21 cellular contexts compared by ENCODE assay signal in genomic region chr15:78192826-78193594, GRCh38. TPM values are rescaled to one million over a fixed set of nuclear protein-coding genes. Genes with fewer than 3 reads are reported as not detected.
DNase-seq lines count a peak whose midpoint lies in the region; ATAC-seq and TF ChIP-seq lines count a peak whose summit lies in the region.
"Had no signal": no experiment of that assay in that cellular context is flagged by ENCODE, and none has a peak within 500 bp of the region (broad histone marks: within the 10 kb centered on the region; RNA-seq: fewer than 3 reads in every experiment).

No MANE protein-coding gene starts in this region.

- H3K4me1 ChIP-seq in RWPE2 (ENCODE audit: insufficient read depth, poor library complexity, severe bottlenecking) = no peaks in the 10 kb centered on the region
- H3K4me1 ChIP-seq in stomach = no peaks in the 10 kb centered on the region
- H3K4me1 ChIP-seq: Peyer's patch had no signal

- H3K36me3 ChIP-seq in RWPE2 (ENCODE audit: low read depth) (no peaks in the 10 kb centered on the region), stomach (no peaks in the 10 kb centered on the region)
- H3K36me3 ChIP-seq: Peyer's patch had no signal

- peak; percentile 43 for DNase-seq in activated CD8-positive, alpha-beta memory T cell treated with anti-CD3 and anti-CD28 coated beads, Interleukin-2, amount 50 U/mL, for 48 hours
- DNase-seq in activated CD8-positive, alpha-beta memory T cell treated with anti-CD3 and anti-CD28 coated beads, Interleukin-2, amount 10 ng/mL, durations not matched to agents 7 days and 5 days = no peak
- DNase-seq in RWPE2 (ENCODE audit: low spot score) = peak; percentile 65
- peak; percentile 76 for DNase-seq in mesenteric fat pad (ENCODE audit: low spot score)
- DNase-seq in stomach = peak; percentile 15
- DNase-seq in SIG-M5 (lab: John Stamatoyannopoulos, UW) = no peak
- no peak for DNase-seq in SKM-1 treated with dmso at 0.1 percent for 144 hours (lab: John Stamatoyannopoulos, UW; ENCODE audit: unreplicated experiment)
- no peak for DNase-seq in AML-193 (lab: John Stamatoyannopoulos, UW)
- DNase-seq: H9, KG1, NCI-H1092 treated with DMSO at 0.1 percent for 48 hours, NCI-H146, NCI-H2029, NCI-H345, NCI-H524, NCI-H82 had no signal

- H3K9me3 ChIP-seq in RWPE2 (ENCODE audit: severe bottlenecking) = peaks cover 3% of the 10 kb centered on the region
- no peaks in the 10 kb centered on the region for H3K9me3 ChIP-seq in stomach
- H3K9me3 ChIP-seq: Peyer's patch had no signal

- no peaks in the 10 kb centered on the region for H3K36me3 Mint-ChIP-seq in activated CD8-positive, alpha-beta memory T cell treated with anti-CD3 and anti-CD28 coated beads, Interleukin-2, amount 10 ng/mL, durations not matched to agents 7 days and 5 days

- H3K4me3 Mint-ChIP-seq in activated CD8-positive, alpha-beta memory T cell treated with anti-CD3 and anti-CD28 coated beads, Interleukin-2, amount 10 ng/mL, durations not matched to agents 7 days and 5 days = no peak overlapping the region
- H3K4me3 Mint-ChIP-seq: H9 had no signal

- CTCF ChIA-PET in activated CD8-positive, alpha-beta memory T cell treated with anti-CD3 and anti-CD28 coated beads, Interleukin-2, amount 10 ng/mL, durations not matched to agents 7 days and 5 days (lab: Charles Lee) = interaction anchor here (0.6 to 7.8 kb wide), 6 partner anchors 15 to 82 kb away, joined by 3 to 134 read pairs (median 62); partner anchors contain the start of gene CIB2

- intact Hi-C loops in stomach (cut with DNase I; ENCODE audit: low total_unique reads) = no loop called here

- no peaks in the 10 kb centered on the region for H3K9me3 Mint-ChIP-seq in activated CD8-positive, alpha-beta memory T cell treated with anti-CD3 and anti-CD28 coated beads, Interleukin-2, amount 10 ng/mL, durations not matched to agents 7 days and 5 days (ENCODE audit: low read depth)

- no peak for TF ChIP-seq CTCF in RWPE2 (IDR thresholded peaks at IDR 0.05; ENCODE audit: poor library complexity, severe bottlenecking)
- no peak for TF ChIP-seq CTCF in stomach (IDR thresholded peaks at IDR 0.05)

- no peak overlapping the region for H3K27ac ChIP-seq in RWPE2 (ENCODE audit: poor library complexity, severe bottlenecking)
- no peak overlapping the region for H3K27ac ChIP-seq in stomach
- H3K27ac ChIP-seq: C4-2B, Peyer's patch had no signal

- no peak for TF ChIP-seq POLR2A in stomach (IDR thresholded peaks at IDR 0.05)

- H3K4me3 ChIP-seq in RWPE2 (ENCODE audit: severe bottlenecking) = no peak overlapping the region
- H3K4me3 ChIP-seq in stomach = no peak overlapping the region
- H3K4me3 ChIP-seq: Peyer's patch had no signal

- peaks cover 20% of the 10 kb centered on the region for H3K27me3 Mint-ChIP-seq in activated CD8-positive, alpha-beta memory T cell treated with anti-CD3 and anti-CD28 coated beads, Interleukin-2, amount 10 ng/mL, durations not matched to agents 7 days and 5 days

- H3K4me1 Mint-ChIP-seq in activated CD8-positive, alpha-beta memory T cell treated with anti-CD3 and anti-CD28 coated beads, Interleukin-2, amount 10 ng/mL, durations not matched to agents 7 days and 5 days = no peaks in the 10 kb centered on the region

- ATAC-seq in activated CD8-positive, alpha-beta memory T cell treated with anti-CD3 and anti-CD28 coated beads, Interleukin-2, amount 10 ng/mL, durations not matched to agents 7 days and 5 days = no peak
- no peak for ATAC-seq in RWPE2 (ENCODE audit: low read depth)

- TF ChIP-seq EP300 in stomach (IDR thresholded peaks at IDR 0.05) = no peak

- H3K27ac Mint-ChIP-seq in activated CD8-positive, alpha-beta memory T cell treated with anti-CD3 and anti-CD28 coated beads, Interleukin-2, amount 10 ng/mL, durations not matched to agents 7 days and 5 days = no peak overlapping the region
- H3K27ac Mint-ChIP-seq: H9 had no signal

- WGBS in stomach, 5 donors = 89 to 94% (median 91%) methylated on average over 9 to 10 of the region's 10 CpGs

- H3K27me3 ChIP-seq in RWPE2 (ENCODE audit: insufficient read depth, poor library complexity, severe bottlenecking) (peaks cover 8% of the 10 kb centered on the region), stomach (peaks cover 0 to 6% (median 0%) of the 10 kb centered on the region in 3 donors)
- H3K27me3 ChIP-seq: Peyer's patch had no signal

RNA-seq across cellular contexts. Expression of gene ACSBG1, which starts 41.4 kb away (rescaled TPM):
- total RNA-seq in activated CD8-positive, alpha-beta memory T cell treated with anti-CD3 and anti-CD28 coated beads, Interleukin-2, amount 10 ng/mL, durations not matched to agents 7 days and 5 days = under 1 TPM in 1 of 2 experiments, not detected in 1; 0.28 TPM
- not detected for total RNA-seq in mesenteric fat pad
- 1 to 10 TPM in 1 of 5 donors, under 1 TPM in 1, not detected in 3; under 0.01 to 1.5 TPM for total RNA-seq in stomach
- under 1 TPM; 0.12 to 0.30 (median 0.15) TPM for polyA plus RNA-seq in stomach
- total RNA-seq: A172, Daoy, Peyer's patch had no signal
- polyA plus RNA-seq: AG04450 had no signal

RNA-seq across cellular contexts. Expression of gene IDH3A, which starts 43.8 kb away (rescaled TPM):
- 100 to 1,000 TPM in 1 of 2 experiments, 10 to 100 TPM in 1; 97.9 to 105 TPM for total RNA-seq in activated CD8-positive, alpha-beta memory T cell treated with anti-CD3 and anti-CD28 coated beads, Interleukin-2, amount 10 ng/mL, durations not matched to agents 7 days and 5 days
- total RNA-seq in mesenteric fat pad (105 TPM), stomach (100 to 1,000 TPM in 2 of 5 donors, 10 to 100 TPM in 3; 42.9 to 731 (median 68.4) TPM)
- 10 to 100 TPM; 25.5 to 35.3 (median 25.6) TPM for polyA plus RNA-seq in stomach

Comparison
In these comparisons a context has a peak if more than half of its experiments do, and no peak if none do; other contexts are left out.
1. DNase-seq: peak in activated CD8-positive, alpha-beta memory T cell treated with anti-CD3 and anti-CD28 coated beads, Interleukin-2, amount 50 U/mL, for 48 hours (single experiment), RWPE2 (single experiment), mesenteric fat pad (single experiment) and stomach (single experiment); none in activated CD8-positive, alpha-beta memory T cell treated with anti-CD3 and anti-CD28 coated beads, Interleukin-2, amount 10 ng/mL, durations not matched to agents 7 days and 5 days (single experiment), SIG-M5 (single experiment), SKM-1 treated with dmso at 0.1 percent for 144 hours (single experiment) and AML-193 (0 of 2).